8 cellular contexts compared by ENCODE assay signal in the genomic region with DNA sequence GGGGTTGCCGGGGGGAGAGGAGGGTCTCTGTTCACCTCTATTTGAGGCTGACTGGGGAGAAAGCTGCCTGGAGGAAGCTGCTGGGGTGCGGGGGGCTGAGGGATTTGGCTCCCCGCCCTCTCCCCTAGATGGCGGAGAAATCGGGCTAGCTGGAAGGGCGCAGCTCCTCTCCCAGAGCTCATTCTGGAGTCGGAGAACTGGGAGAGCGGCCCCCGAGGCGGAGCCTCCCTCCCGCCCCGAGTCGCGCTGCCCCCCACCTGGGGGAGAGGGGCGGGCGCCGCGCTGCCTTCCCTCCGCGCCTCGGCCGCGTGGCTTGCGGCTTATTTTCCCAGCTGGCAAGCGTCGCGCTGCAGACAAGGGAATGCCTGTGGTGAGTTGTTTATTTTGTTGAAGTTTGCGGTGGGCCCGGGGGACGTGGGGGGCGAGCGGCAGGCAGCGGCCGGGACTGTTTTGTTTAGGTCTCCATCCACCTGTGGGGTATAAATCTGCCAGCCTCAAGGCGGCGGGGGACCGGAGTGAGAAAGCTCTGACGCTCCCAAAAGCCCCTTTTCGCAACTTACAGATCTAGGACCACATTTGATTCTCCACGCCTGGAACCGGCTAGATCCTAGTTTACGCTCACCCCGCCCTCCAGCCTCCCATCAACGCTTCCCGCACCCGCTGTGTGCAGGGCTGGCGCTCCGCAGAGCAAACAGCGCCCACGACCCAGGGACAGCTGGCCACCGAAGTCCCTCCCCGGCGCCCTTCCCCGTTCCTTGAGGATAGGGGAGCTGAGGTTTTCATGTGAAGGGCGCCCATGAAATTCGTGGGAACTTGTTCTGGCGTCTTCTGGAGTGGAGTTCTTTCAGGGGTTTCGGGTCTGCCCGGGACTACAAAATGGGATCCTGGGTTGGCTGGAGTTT. TPM values are rescaled to one million over a fixed set of nuclear protein-coding genes. Genes with fewer than 3 reads are reported as not detected.
DNase-seq lines count a peak whose midpoint lies in the region; ATAC-seq and TF ChIP-seq lines count a peak whose summit lies in the region.

No MANE protein-coding gene starts in this region.

- H3K79me2 ChIP-seq in HCT116 (ENCODE audit: insufficient read depth, low read length) = peaks cover 5% of the 10 kb centered on the region
- peaks cover 51% of the 10 kb centered on the region for H3K79me2 ChIP-seq in SK-N-SH (ENCODE audit: insufficient read depth)

- H3K27me3 Mint-ChIP-seq in chondrocyte (ENCODE audit: low read depth) = no peaks in the 10 kb centered on the region

- peak overlapping the region; percentile 98 for H3K27ac Mint-ChIP-seq in chondrocyte (ENCODE audit: unreplicated experiment)

- peak overlapping the region; percentile 36; the same call in 1 of the 2 replicates for H3K27ac ChIP-seq in BLaER1
- H3K27ac ChIP-seq in HCT116 (ENCODE audit: low read depth, low read length) = no peak overlapping the region; the same call in 1 of the 2 replicates
- H3K27ac ChIP-seq in SK-N-SH (ENCODE audit: low read depth in 2 of 2, low read length in 1 of 2) = peak overlapping the region; percentile 71 to 96

- H3F3A ChIP-seq in SK-N-SH (replicated peaks; ENCODE audit: insufficient read depth) = peaks cover 30% of the 10 kb centered on the region

- no peaks in the 10 kb centered on the region for H3K9me3 ChIP-seq in BLaER1
- no peaks in the 10 kb centered on the region for H3K9me3 ChIP-seq in HCT116 (ENCODE audit: control insufficient read depth in 1 of 2, insufficient read depth in 1 of 2, low read depth in 1 of 2, low read length in 2 of 2)
- no peaks in the 10 kb centered on the region for H3K9me3 ChIP-seq in SK-N-SH

- DNase-seq in HCT116 (ENCODE audit: low read depth, low spot score) = no peak
- DNase-seq in SK-N-SH = peak; percentile 61
- no peak for DNase-seq in chondrocyte (ENCODE audit: low spot score)
- peak; percentile 45 to 86 for DNase-seq in left colon
- peak; percentile 4 to 6 for DNase-seq in stimulated activated CD4-positive, alpha-beta T cell treated with anti-CD3 and anti-CD28 coated beads, Interleukin-2, amount 100 ng/mL, for 48 hours

- peak overlapping the region; percentile 72 for H3K4me3 ChIP-seq in BLaER1
- peak overlapping the region; percentile 59 to 63 for H3K4me3 ChIP-seq in HCT116 (replicated peaks in 1 of 2; ENCODE audit: low read depth in 1 of 2, low read length in 2 of 2)
- H3K4me3 ChIP-seq in SK-N-SH (ENCODE audit: low read depth in 2 of 2, low read length in 1 of 2) = peak overlapping the region; percentile 83 to 90

- TF ChIP-seq RAD21 in HCT116 (IDR thresholded peaks at IDR 0.05; ENCODE audit: low read depth) (no peak), SK-N-SH (IDR thresholded peaks at IDR 0.05; ENCODE audit: low read length) (no peak)

- H3K27me3 ChIP-seq in BLaER1 (peaks cover 17% of the 10 kb centered on the region; the same call in 1 of the 2 replicates), HCT116 (ENCODE audit: insufficient read depth, low read length) (peaks cover 6% of the 10 kb centered on the region; the same call in 1 of the 2 replicates), SK-N-SH (ENCODE audit: insufficient read depth) (no peaks in the 10 kb centered on the region)

- 6% methylated on average over 7 of the region's 59 CpGs for WGBS in SK-N-SH (ENCODE audit: low lambda C conversion rate)

- H3K9me2 ChIP-seq in HCT116 (ENCODE audit: insufficient read depth) (no peaks in the 10 kb centered on the region), SK-N-SH (no peaks in the 10 kb centered on the region)

- H4K20me1 ChIP-seq in BLaER1 = peaks cover 8% of the 10 kb centered on the region; the same call in 1 of the 2 replicates
- no peaks in the 10 kb centered on the region for H4K20me1 ChIP-seq in HCT116 (ENCODE audit: insufficient read depth)
- H4K20me1 ChIP-seq in SK-N-SH (ENCODE audit: insufficient read depth) = peaks cover 6% of the 10 kb centered on the region

- H3K36me3 ChIP-seq in BLaER1 = no peaks in the 10 kb centered on the region
- no peaks in the 10 kb centered on the region for H3K36me3 ChIP-seq in HCT116 (ENCODE audit: control insufficient read depth in 1 of 2, insufficient read depth in 2 of 2, low read length in 2 of 2)
- peaks cover 0 to 17% of the 10 kb centered on the region in 2 experiments for H3K36me3 ChIP-seq in SK-N-SH (replicated peaks in 1 of 2; ENCODE audit: control insufficient read depth in 1 of 2, insufficient read depth in 2 of 2, low read length in 1 of 2)

- peaks cover 19% of the 10 kb centered on the region for H3K4me1 ChIP-seq in BLaER1
- H3K4me1 ChIP-seq in HCT116 (ENCODE audit: control insufficient read depth in 1 of 2, insufficient read depth in 2 of 2, low read length in 2 of 2) = peaks cover 13 to 48% of the 10 kb centered on the region in 2 experiments
- peaks cover 9 to 11% of the 10 kb centered on the region in 2 experiments; a peak in 3 of 4 replicates for H3K4me1 ChIP-seq in SK-N-SH (ENCODE audit: control insufficient read depth in 1 of 2, insufficient read depth in 2 of 2, low read depth in 1 of 2, low read length in 1 of 2)

- H2AFZ ChIP-seq in HCT116 (ENCODE audit: low read depth, low read length, poor library complexity, severe bottlenecking) (peak overlapping the region; percentile 90), SK-N-SH (ENCODE audit: low read depth) (peak overlapping the region; percentile 83)

- H3K4me3 Mint-ChIP-seq in chondrocyte (ENCODE audit: unreplicated experiment) = peak overlapping the region; percentile 99

- TF ChIP-seq CTCF in HCT116 (IDR thresholded peaks at IDR 0.05 in 2 of 3, conservative IDR thresholded peaks at IDR 0.05 in 1 of 3; ENCODE audit: borderline replicate concordance in 1 of 3, insufficient read depth in 1 of 3, low read depth in 2 of 3, low read length in 2 of 3) (no peak), SK-N-SH (IDR thresholded peaks at IDR 0.05) (no peak; the same call in 1 of the 2 replicates), chondrocyte (IDR thresholded peaks at IDR 0.05) (peak; percentile 75)

- peak overlapping the region; percentile 91 for H3K4me2 ChIP-seq in BLaER1
- peak overlapping the region; percentile 96 for H3K4me2 ChIP-seq in HCT116 (ENCODE audit: low read length)
- H3K4me2 ChIP-seq in SK-N-SH = peak overlapping the region; percentile 90

- H3K9me3 Mint-ChIP-seq in chondrocyte (ENCODE audit: low read depth) = no peaks in the 10 kb centered on the region

- no peaks in the 10 kb centered on the region for H3K36me3 Mint-ChIP-seq in chondrocyte (ENCODE audit: low read depth)

- peak in 1 of 2 experiments; percentile 26; a peak in 1 of 4 replicates for TF ChIP-seq EP300 in SK-N-SH (IDR thresholded peaks at IDR 0.05; ENCODE audit: borderline replicate concordance in 1 of 2, low read depth in 1 of 2, low read length in 1 of 2)

- CTCF ChIA-PET in HCT116 (lab: Charles Lee) (interaction anchor here (0.5 to 2.9 kb wide), 12 partner anchors 9 to 1538 kb away, joined by 3 to 15 read pairs (median 4); no protein-coding TSS in a partner anchor), SK-N-SH (lab: Yijun Ruan, JAX) (interaction anchor here (0.6 to 13.6 kb wide), 31 partner anchors 9 to 1587 kb away, joined by 3 to 409 read pairs (median 4); a partner anchor contains a TSS)

- H3K9ac ChIP-seq in BLaER1 (peak overlapping the region; percentile 70), HCT116 (ENCODE audit: low read length) (peak overlapping the region; percentile 27; the same call in 1 of the 2 replicates), SK-N-SH (peak overlapping the region; percentile 99)

- ATAC-seq in HCT116 (no peak), left colon (no peak), HG03439 (IDR thresholded peaks at IDR 0.05; ENCODE audit: unreplicated experiment) (no peak), GM21526 (IDR thresholded peaks at IDR 0.05; ENCODE audit: low FRiP score, unreplicated experiment) (no peak)

- no peak for TF ChIP-seq POLR2A in HCT116 (IDR thresholded peaks at IDR 0.05; ENCODE audit: borderline replicate concordance, extremely low read depth, insufficient read depth, insufficient read length)

- no TSS peak for BruUV-seq in HCT116 (replicated peaks; lab: Mats Ljungman, UMichigan)

- intact Hi-C loops in HCT116 (cut with micrococcal nuclease) (loop anchor here (2.0 kb wide), 1 partner anchor 57 kb away; no protein-coding TSS in a partner anchor), left colon (cut with DNase I, micrococcal nuclease) (loop anchor here in 1 of 2 donors (10.0 kb wide), 1 partner anchor 295 kb away; no protein-coding TSS in a partner anchor)

- peaks cover 35% of the 10 kb centered on the region for H3K4me1 Mint-ChIP-seq in chondrocyte (ENCODE audit: low read depth)

- RAD21 ChIA-PET in HCT116 (lab: Charles Lee; ENCODE audit: low non-redundant PET in 1 of 2, low total read pairs in 2 of 2, uncharacterized antibody in 2 of 2, unreplicated experiment in 2 of 2) = no interaction called here

- POLR2A ChIA-PET in HCT116 (lab: Charles Lee) (no interaction called here), SK-N-SH (lab: Yijun Ruan, JAX) (no interaction called here)

TF ChIP-seq in HCT116, 20 proteins besides CTCF, POLR2A, EP300 and RAD21:
- TF ChIP-seq ZFX (IDR thresholded peaks at IDR 0.05) = no peak
- peak; percentile 29; the same call in 1 of the 2 replicates for TF ChIP-seq POLR2AphosphoS5 (IDR thresholded peaks at IDR 0.05; ENCODE audit: low read depth, low read length)

TF ChIP-seq in SK-N-SH, 30 proteins besides CTCF, POLR2A, EP300 and RAD21 (continues in another document):
- TF ChIP-seq SIN3A (IDR thresholded peaks at IDR 0.05; ENCODE audit: borderline replicate concordance, low read depth, low read length) (no peak), NRF1 (IDR thresholded peaks at IDR 0.05; ENCODE audit: low read depth, low read length) (no peak)

RNA-seq across cellular contexts. Expression of a gene that starts 4.0 kb away (rescaled TPM):
- 18.3 TPM for total RNA-seq in HCT116 (2021; ENCODE audit: unreplicated experiment)
- polyA plus RNA-seq in HCT116 (2012) = 10.6 and 10.8 TPM in 2 replicates
- polyA plus RNA-seq in SK-N-SH (2012; rRNA removed) = 72.6 and 86.7 TPM in 2 replicates
- 71.7 and 77.5 TPM in 2 replicates for polyA plus RNA-seq in SK-N-SH (2012; cell fraction: cytosol; rRNA removed)
- polyA plus RNA-seq in SK-N-SH (2012; cell fraction: nucleus; rRNA removed) = 242 and 373 TPM in 2 replicates
- 21.9 to 28.5 TPM (median 27.7 TPM) in 3 replicates for total RNA-seq in chondrocyte
- 10 to 100 TPM; 53.9 to 63.9 TPM for total RNA-seq in left colon

Comparison
In these comparisons a context has a peak if more than half of its experiments do, and no peak if none do; other contexts are left out.
1. H3K9ac ChIP-seq: peak in every context shown above with its lines; median percentile 99 in SK-N-SH; 70 in BLaER1; 27 in HCT116.
2. DNase-seq: peak in SK-N-SH (single experiment), left colon (2 of 2) and stimulated activated CD4-positive, alpha-beta T cell treated with anti-CD3 and anti-CD28 coated beads, Interleukin-2, amount 100 ng/mL, for 48 hours (2 of 2); none in HCT116 (single experiment) and chondrocyte (single experiment).
3. Peak in every context shown above with its lines, with median percentiles within 50 percentile points of each other: H3K4me2 ChIP-seq and H3K4me3 ChIP-seq.